ENCODE assay signal across 6 cellular contexts in genomic region chr17:82696916-82697807, GRCh38.
DNase-seq lines count a peak whose midpoint lies in the region; ATAC-seq and TF ChIP-seq lines count a peak whose summit lies in the region.

No MANE protein-coding gene starts in this region.

- no peak overlapping the region for H3K9ac ChIP-seq in muscle layer of colon (ENCODE audit: low read length)

- no peaks in the 10 kb centered on the region for H3K27me3 Mint-ChIP-seq in activated naive CD8-positive, alpha-beta T cell treated with anti-CD3 and anti-CD28 coated beads, Interleukin-2, amount 50 U/mL, for 24 hours

- H3K36me3 ChIP-seq in GM06990 (ENCODE audit: control insufficient read depth, insufficient read depth, low read length) (no peaks in the 10 kb centered on the region), muscle layer of colon (ENCODE audit: insufficient read depth, low read length) (no peaks in the 10 kb centered on the region)

- peak overlapping the region; percentile 72 for H3K4me3 ChIP-seq in GM06990 (replicated peaks; ENCODE audit: low read depth, low read length)
- H3K4me3 ChIP-seq in muscle layer of colon (ENCODE audit: low read depth in 1 of 2, low read length in 2 of 2), result peak overlapping the region; percentile 43 to 62

- no peak for DNase-seq in GM06990 (ENCODE audit: extremely low read depth, insufficient read length)
- peak; percentile 23 for DNase-seq in activated naive CD8-positive, alpha-beta T cell treated with anti-CD3 and anti-CD28 coated beads, Interleukin-2, amount 50 U/mL, for 24 hours
- DNase-seq in RKO (ENCODE audit: low spot score), result no peak
- DNase-seq in NCI-H2029 treated with DMSO at 0.1 percent for 48 hours (lab: John Stamatoyannopoulos, UW), result no peak

- TF ChIP-seq CTCF in GM06990 (IDR thresholded peaks at IDR 0.05; ENCODE audit: insufficient read depth, low read length, poor library complexity, severe bottlenecking), result no peak

- H3K4me1 Mint-ChIP-seq in activated naive CD8-positive, alpha-beta T cell treated with anti-CD3 and anti-CD28 coated beads, Interleukin-2, amount 50 U/mL, for 24 hours, result peaks cover 7% of the 10 kb centered on the region

- peaks cover 7% of the 10 kb centered on the region for H3K36me3 Mint-ChIP-seq in activated naive CD8-positive, alpha-beta T cell treated with anti-CD3 and anti-CD28 coated beads, Interleukin-2, amount 50 U/mL, for 24 hours (ENCODE audit: low read depth)

- peaks cover 11% of the 10 kb centered on the region for H3K4me1 ChIP-seq in muscle layer of colon (ENCODE audit: insufficient read depth, low read length)

- no peak overlapping the region for H3K27ac ChIP-seq in muscle layer of colon (ENCODE audit: low read depth, low read length)

- H3K27me3 ChIP-seq in GM06990 (replicated peaks; ENCODE audit: control insufficient read depth, insufficient read depth, low read length), result no peaks in the 10 kb centered on the region
- peaks cover 0 to 6% of the 10 kb centered on the region in 2 donors for H3K27me3 ChIP-seq in muscle layer of colon (ENCODE audit: control insufficient read depth in 1 of 2, insufficient read depth in 2 of 2, low read length in 2 of 2)

- H3K4me3 Mint-ChIP-seq in activated naive CD8-positive, alpha-beta T cell treated with anti-CD3 and anti-CD28 coated beads, Interleukin-2, amount 50 U/mL, for 24 hours, result peak overlapping the region; percentile 26

- H3K9me3 Mint-ChIP-seq in activated naive CD8-positive, alpha-beta T cell treated with anti-CD3 and anti-CD28 coated beads, Interleukin-2, amount 50 U/mL, for 24 hours, result peaks cover 7% of the 10 kb centered on the region

- no peak overlapping the region for H3K27ac Mint-ChIP-seq in activated naive CD8-positive, alpha-beta T cell treated with anti-CD3 and anti-CD28 coated beads, Interleukin-2, amount 50 U/mL, for 24 hours

- no peaks in the 10 kb centered on the region for H3K9me3 ChIP-seq in muscle layer of colon (ENCODE audit: low read length)

- no peak for ATAC-seq in activated naive CD8-positive, alpha-beta T cell treated with anti-CD3 and anti-CD28 coated beads, Interleukin-2, amount 50 U/mL, for 24 hours
- ATAC-seq in HG02588 (IDR thresholded peaks at IDR 0.05; ENCODE audit: unreplicated experiment), result no peak
